8 cellular contexts compared by ENCODE assay signal in genomic region chr2:97113050-97113881, GRCh38. TPM values are rescaled to one million over a fixed set of nuclear protein-coding genes. Genes with fewer than 3 reads are reported as not detected.
DNase-seq lines count a peak whose midpoint lies in the region; ATAC-seq and TF ChIP-seq lines count a peak whose summit lies in the region.
"Not testable (repeated sequence)": the region's sequence is repeated elsewhere in the genome, so short reads cannot be mapped to it uniquely, and the experiment has no call there.

Gene ANKRD36, plus strand, starts transcription at chr2:97113153. Its CDS starts 587 bp downstream, at chr2:97113740.

- not testable (repeated sequence) for H3K9me2 ChIP-seq in SU-DHL-6 (replicated peaks; ENCODE audit: insufficient read depth, low read length)

- ATAC-seq in GM19452 (IDR thresholded peaks at IDR 0.05; ENCODE audit: unreplicated experiment) (peak; percentile 95), HG03342 (IDR thresholded peaks at IDR 0.05; ENCODE audit: unreplicated experiment) (peak; percentile 90)
- peak; percentile 88 for ATAC-seq in naive thymus-derived CD4-positive, alpha-beta T cell

- peak within 1 kb of the TSS; percentile 98 to 99 (median 99) for H3K27ac Mint-ChIP-seq in CD4-positive, alpha-beta memory T cell
- H3K27ac Mint-ChIP-seq in activated naive CD8-positive, alpha-beta T cell, result peak within 1 kb of the TSS; percentile 92
- peak within 1 kb of the TSS; percentile 92 to 99 (median 98) for H3K27ac Mint-ChIP-seq in naive thymus-derived CD4-positive, alpha-beta T cell

- H3K4me1 ChIP-seq in CD4-positive, alpha-beta memory T cell (ENCODE audit: insufficient read depth, low read length); naive thymus-derived CD4-positive, alpha-beta T cell (ENCODE audit: control insufficient read depth in 2 of 2, insufficient read depth in 2 of 2, low read length in 2 of 2): not testable (repeated sequence)

- not testable (repeated sequence) for H3K79me2 ChIP-seq in SU-DHL-6 (ENCODE audit: insufficient read depth, low read length)

- H3K4me3 Mint-ChIP-seq in CD4-positive, alpha-beta memory T cell, result peak within 1 kb of the TSS; percentile 98 to 99 (median 99)
- H3K4me3 Mint-ChIP-seq in activated naive CD8-positive, alpha-beta T cell, result peak within 1 kb of the TSS; percentile 99
- H3K4me3 Mint-ChIP-seq in naive thymus-derived CD4-positive, alpha-beta T cell, result peak within 1 kb of the TSS; percentile 96 to 100 (median 98)

- intact Hi-C loops in CD4-positive, alpha-beta memory T cell (cut with micrococcal nuclease), result loop anchor here (1.0 to 10.0 kb wide), 3 partner anchors 150 to 478 kb away; partner anchors contain the start of genes CNNM3 and KANSL3
- intact Hi-C loops in naive thymus-derived CD4-positive, alpha-beta T cell (cut with micrococcal nuclease), result loop anchor here (1.0 to 5.0 kb wide), 9 partner anchors 150 to 706 kb away; partner anchors contain the start of genes CNNM4 (in 2 of the 2), ANKRD39 (in 1 of the 2), CNNM3 (in 1 of the 2) and KANSL3 (in 1 of the 2)

- H3K9ac ChIP-seq in SU-DHL-6 (ENCODE audit: low read length), result peak within 1 kb of the TSS; percentile 78

- CTCF ChIA-PET in CD4-positive, alpha-beta memory T cell (lab: Charles Lee; ENCODE audit: partially characterized antibody), result interaction anchor here (1.0 to 2.9 kb wide), 11 partner anchors 18 to 575 kb away, joined by 3 to 40 read pairs (median 7); partner anchors contain the start of gene ANKRD39
- CTCF ChIA-PET in naive thymus-derived CD4-positive, alpha-beta T cell (lab: Charles Lee), result interaction anchor here (0.7 to 2.8 kb wide), 12 partner anchors 101 to 352 kb away, joined by 3 to 41 read pairs (median 4); partner anchors contain the start of genes ANKRD39 and CNNM4

- H3K4me3 ChIP-seq in CD4-positive, alpha-beta memory T cell (ENCODE audit: low read length in 2 of 2), result peak within 1 kb of the TSS; percentile 36 to 64
- peak within 1 kb of the TSS; percentile 73 for H3K4me3 ChIP-seq in SU-DHL-6 (ENCODE audit: insufficient read depth, low read length, poor library complexity, severe bottlenecking)
- peak within 1 kb of the TSS; percentile 75 for H3K4me3 ChIP-seq in naive thymus-derived CD4-positive, alpha-beta T cell (ENCODE audit: low read length)

- not testable (repeated sequence) for H3K9me3 Mint-ChIP-seq in CD4-positive, alpha-beta memory T cell; activated naive CD8-positive, alpha-beta T cell (ENCODE audit: low read depth); naive thymus-derived CD4-positive, alpha-beta T cell

- not testable (repeated sequence) for TF ChIP-seq CTCF in SU-DHL-6 (IDR thresholded peaks at IDR 0.05; ENCODE audit: insufficient read depth, low read length, poor library complexity, severe bottlenecking)

- H3K27me3 ChIP-seq in CD4-positive, alpha-beta memory T cell (ENCODE audit: insufficient read depth, low read length); SU-DHL-6 (ENCODE audit: low read length); naive thymus-derived CD4-positive, alpha-beta T cell (ENCODE audit: control insufficient read depth in 2 of 2, insufficient read depth in 2 of 2, low read length in 2 of 2): not testable (repeated sequence)

- H3K9me3 ChIP-seq in CD4-positive, alpha-beta memory T cell (ENCODE audit: control insufficient read depth in 1 of 2, low read length in 2 of 2); SU-DHL-6 (ENCODE audit: insufficient read depth, low read length); naive thymus-derived CD4-positive, alpha-beta T cell (ENCODE audit: control insufficient read depth in 2 of 3, low read length in 3 of 3): not testable (repeated sequence)

- H4K20me1 ChIP-seq in SU-DHL-6 (ENCODE audit: low read depth, low read length), result not testable (repeated sequence)

- peaks cover 5 to 12% (median 7%) of the 10 kb centered on the region in 4 donors for H3K4me1 Mint-ChIP-seq in CD4-positive, alpha-beta memory T cell
- H3K4me1 Mint-ChIP-seq in activated naive CD8-positive, alpha-beta T cell (ENCODE audit: low read depth), result not testable (repeated sequence)
- peaks cover 0 to 16% (median 4%) of the 10 kb centered on the region in 7 donors for H3K4me1 Mint-ChIP-seq in naive thymus-derived CD4-positive, alpha-beta T cell

- POLR2A ChIA-PET in CD4-positive, alpha-beta memory T cell (lab: Charles Lee; ENCODE audit: partially characterized antibody), result interaction anchor here (1.0 to 3.4 kb wide), 16 partner anchors 148 to 706 kb away, joined by 3 to 35 read pairs (median 4); partner anchors contain the start of genes ANKRD39, CNNM3, CNNM4 and SEMA4C
- POLR2A ChIA-PET in naive thymus-derived CD4-positive, alpha-beta T cell (lab: Charles Lee), result interaction anchor here (0.6 to 1.8 kb wide), 7 partner anchors 150 to 582 kb away, joined by 3 to 9 read pairs (median 4); partner anchors contain the start of genes ANKRD39 and KANSL3

- H3K36me3 ChIP-seq in CD4-positive, alpha-beta memory T cell (ENCODE audit: insufficient read depth, low read length); SU-DHL-6 (ENCODE audit: low read length); naive thymus-derived CD4-positive, alpha-beta T cell (ENCODE audit: control insufficient read depth in 2 of 3, insufficient read depth in 3 of 3, low read length in 3 of 3): not testable (repeated sequence)

- DNase-seq in CD4-positive, alpha-beta memory T cell, result peak; percentile 85 to 87 (median 87)
- peak; percentile 66 for DNase-seq in foreskin melanocyte
- DNase-seq in naive thymus-derived CD4-positive, alpha-beta T cell, result peak; percentile 74 to 89 (median 87)
- peak; percentile 82 to 83 for DNase-seq in stimulated activated CD8-positive, alpha-beta memory T cell treated with anti-CD3 and anti-CD28 coated beads, Interleukin-15, amount 100 ng/mL, for 48 hours (ENCODE audit: low read depth in 2 of 2)

- H3K36me3 Mint-ChIP-seq in CD4-positive, alpha-beta memory T cell; activated naive CD8-positive, alpha-beta T cell; naive thymus-derived CD4-positive, alpha-beta T cell: not testable (repeated sequence)

- peak within 1 kb of the TSS; percentile 71 for H3K27ac ChIP-seq in CD4-positive, alpha-beta memory T cell (ENCODE audit: low read depth, low read length)
- peak within 1 kb of the TSS; percentile 85 for H3K27ac ChIP-seq in SU-DHL-6 (ENCODE audit: low read depth, low read length)
- H3K27ac ChIP-seq in naive thymus-derived CD4-positive, alpha-beta T cell (ENCODE audit: low read depth, low read length), result peak within 1 kb of the TSS; percentile 75

- peak within 1 kb of the TSS; percentile 94 for H2AFZ ChIP-seq in SU-DHL-6 (ENCODE audit: low read depth, low read length, severe bottlenecking)

- H3K27me3 Mint-ChIP-seq in CD4-positive, alpha-beta memory T cell; activated naive CD8-positive, alpha-beta T cell: not testable (repeated sequence)
- H3K27me3 Mint-ChIP-seq in naive thymus-derived CD4-positive, alpha-beta T cell, result peaks cover 0 to 24% (median 4%) of the 10 kb centered on the region in 5 donors

- not testable (repeated sequence) for H3F3A ChIP-seq in SU-DHL-6 (ENCODE audit: insufficient read depth)

- peak within 1 kb of the TSS; percentile 90 for H3K4me2 ChIP-seq in SU-DHL-6 (ENCODE audit: low read depth, low read length, poor library complexity, severe bottlenecking)

RNA-seq across cellular contexts. Expression of gene ANKRD36, which starts in this region (rescaled TPM):
- 10 to 100 TPM; 70.9 to 83.4 TPM for total RNA-seq in CD4-positive, alpha-beta memory T cell
- polyA plus RNA-seq in CD4-positive, alpha-beta memory T cell, result 10 to 100 TPM in 1 of 2 donors, 1 to 10 TPM in 1; 3.2 to 16.9 TPM
- 10 to 100 TPM; 51.5 to 76.3 (median 58.0) TPM for total RNA-seq in naive thymus-derived CD4-positive, alpha-beta T cell
- polyA plus RNA-seq in naive thymus-derived CD4-positive, alpha-beta T cell, result 10 to 100 TPM in 1 of 2 donors, 1 to 10 TPM in 1; 6.9 to 11.4 TPM

Comparison
In these comparisons a context has a peak if more than half of its experiments do, and no peak if none do; other contexts are left out.
1. Peak in every context shown above with its lines: DNase-seq, ATAC-seq, H3K4me3 ChIP-seq and H3K27ac ChIP-seq.